Comparison of ENCODE assay signal across 37 cellular contexts in the genomic region with DNA sequence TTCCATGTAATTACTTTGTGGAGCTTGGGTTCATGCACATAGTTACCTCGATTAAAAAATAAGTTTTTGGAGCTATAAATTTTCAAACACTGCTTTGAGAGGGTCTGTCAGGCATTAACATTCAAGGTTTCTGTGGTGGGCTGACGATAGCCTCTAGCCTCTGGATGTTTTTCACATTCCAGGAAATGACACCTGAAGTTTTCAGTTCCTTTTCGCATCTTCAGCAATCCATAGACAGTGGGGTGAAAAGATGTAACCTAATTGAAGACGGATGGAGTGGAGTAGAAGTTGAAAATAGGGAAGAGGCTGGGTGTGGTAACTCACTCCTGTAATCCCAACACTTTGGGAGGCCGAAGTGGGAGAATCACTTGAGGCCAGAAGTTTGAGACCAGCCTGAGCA.
A peak's percentile ranks its signal among the peaks of the same experiment; 100 is the strongest.
DNase-seq lines count a peak whose midpoint lies in the region; ATAC-seq, FAIRE-seq and TF ChIP-seq lines count a peak whose summit lies in the region.
"Had no signal": no experiment of that assay in that cellular context is flagged by ENCODE, and none has a peak within 500 bp of the region (broad histone marks: within the 10 kb centered on the region; RNA-seq: fewer than 3 reads in every experiment).

No MANE protein-coding gene starts in this region.

- H3K4me3 ChIP-seq in OCI-LY7 (ENCODE audit: low read depth, low read length, poor library complexity, severe bottlenecking) (peak overlapping the region; percentile 13), GM12878 (no peak overlapping the region), endodermal cell (ENCODE audit: low read length) (no peak overlapping the region), testis (no peak overlapping the region), MM.1S (ENCODE audit: low read length) (no peak overlapping the region)
- H3K4me3 ChIP-seq: A549; BLaER1; BLaER1 treated with 17β-estradiol and CSF1 and Interleukin-3, amounts not matched to agents 10 nM and 100 nM had no signal

- no peaks in the 10 kb centered on the region for H3K27me3 ChIP-seq in GM12878 (replicated peaks in 1 of 2; ENCODE audit: control insufficient read depth in 2 of 2, insufficient read depth in 2 of 2, low read length in 1 of 2)
- no peaks in the 10 kb centered on the region for H3K27me3 ChIP-seq in endodermal cell (ENCODE audit: control insufficient read depth, insufficient read depth, low read length, poor library complexity, severe bottlenecking)
- H3K27me3 ChIP-seq in testis: no peaks in the 10 kb centered on the region
- no peaks in the 10 kb centered on the region for H3K27me3 ChIP-seq in MM.1S (replicated peaks; ENCODE audit: insufficient read depth, low read length)
- H3K27me3 ChIP-seq: BE2C; BLaER1; BLaER1 treated with 17β-estradiol and CSF1 and Interleukin-3, amounts not matched to agents 10 nM and 100 nM had no signal

- TF ChIP-seq POLR2A in GM12891 (IDR thresholded peaks at IDR 0.05; ENCODE audit: low read depth, low read length): no peak
- no peak for TF ChIP-seq POLR2A in GM12878 (IDR thresholded peaks at IDR 0.05; ENCODE audit: low read depth, low read length)
- no peak for TF ChIP-seq POLR2A in testis (IDR thresholded peaks at IDR 0.05)

- TF ChIP-seq EP300 in GM12878 (IDR thresholded peaks at IDR 0.05; ENCODE audit: borderline replicate concordance in 1 of 2, control insufficient read depth in 1 of 2, low read depth in 2 of 2, low read length in 2 of 2): no peak

- WGBS in GM12878 (ENCODE audit: insufficient coverage, insufficient replicate concordance, low lambda C conversion rate, missing lambda C conversion rate): 49% methylated on average over 5 of the region's 5 CpGs
- 88 to 92% methylated on average over 5 of the region's 5 CpGs for WGBS in endodermal cell (ENCODE audit: insufficient coverage in 1 of 2, insufficient read length in 1 of 2), 2 experiments
- WGBS in testis, 2 donors: 83 to 88% methylated on average over 5 of the region's 5 CpGs

- TF ChIP-seq RAD21 in GM12878 (IDR thresholded peaks at IDR 0.05; ENCODE audit: insufficient read depth, low read depth, low read length): no peak

- H4K20me1 ChIP-seq in OCI-LY7 (ENCODE audit: insufficient read depth, low read length) (peaks cover 18% of the 10 kb centered on the region), GM12878 (ENCODE audit: control insufficient read depth, insufficient read depth) (no peaks in the 10 kb centered on the region), MM.1S (ENCODE audit: insufficient read depth, low read length) (no peaks in the 10 kb centered on the region)

- in situ Hi-C loops in GM12878 (cut with MboI): no loop called here

- H3K36me3 ChIP-seq in OCI-LY7 (ENCODE audit: insufficient read depth, low read length) (no peaks in the 10 kb centered on the region), GM12878 (ENCODE audit: control insufficient read depth in 2 of 2, insufficient read depth in 2 of 2, low read length in 1 of 2) (no peaks in the 10 kb centered on the region), endodermal cell (ENCODE audit: control insufficient read depth, insufficient read depth, low read length) (no peaks in the 10 kb centered on the region), testis (ENCODE audit: low read depth, missing control alignments) (no peaks in the 10 kb centered on the region), MM.1S (replicated peaks; ENCODE audit: insufficient read depth, low read length) (no peaks in the 10 kb centered on the region)
- H3K36me3 ChIP-seq: BE2C; BLaER1; BLaER1 treated with 17β-estradiol and CSF1 and Interleukin-3, amounts not matched to agents 10 nM and 100 nM had no signal

- H3K4me1 ChIP-seq in OCI-LY7 (ENCODE audit: insufficient read depth, low read length, poor library complexity, severe bottlenecking) (peaks cover 57% of the 10 kb centered on the region), GM12878 (ENCODE audit: control insufficient read depth, insufficient read depth, low read length) (peaks cover 7% of the 10 kb centered on the region; the same call in 1 of the 2 replicates), endodermal cell (ENCODE audit: control insufficient read depth, insufficient read depth, low read length) (peaks cover 19% of the 10 kb centered on the region), testis (peaks cover 12% of the 10 kb centered on the region), MM.1S (ENCODE audit: low read length) (no peaks in the 10 kb centered on the region)

- H3F3A ChIP-seq in MM.1S (ENCODE audit: insufficient read depth, low read length): no peaks in the 10 kb centered on the region

- H3K79me2 ChIP-seq in OCI-LY7 (ENCODE audit: insufficient read depth, low read depth, low read length) (peaks cover 25% of the 10 kb centered on the region; the same call in 1 of the 2 replicates), GM12878 (ENCODE audit: control insufficient read depth, insufficient read depth, low read length) (no peaks in the 10 kb centered on the region; the same call in none of the 2 replicates), MM.1S (ENCODE audit: low read length) (no peaks in the 10 kb centered on the region)

- RAD21 ChIA-PET in GM12878 (lab: Charles Lee; ENCODE audit: unreplicated experiment): interaction anchor here (0.6 kb wide), 1 partner anchor 245 kb away, joined by 3 read pairs; no protein-coding TSS in a partner anchor

- CTCF ChIA-PET in OCI-LY7 (lab: Charles Lee; ENCODE audit: unreplicated experiment): no interaction called here
- CTCF ChIA-PET in GM12878 (lab: Yijun Ruan, JAX): interaction anchor here (0.7 to 2.5 kb wide), 3 partner anchors 27 to 717 kb away, joined by 3 to 6 read pairs (median 3); no protein-coding TSS in a partner anchor

- H3K9me3 Mint-ChIP-seq in endodermal cell: no peaks in the 10 kb centered on the region
- H3K9me3 Mint-ChIP-seq: CD14-positive monocyte; CD4-positive, alpha-beta T cell; CD8-positive, alpha-beta memory T cell; CD8-positive, alpha-beta T cell had no signal

- peaks cover 39% of the 10 kb centered on the region for H3K4me1 Mint-ChIP-seq in endodermal cell
- H3K4me1 Mint-ChIP-seq: CD14-positive monocyte; CD4-positive, alpha-beta memory T cell; CD4-positive, CD25-positive, alpha-beta regulatory T cell; CD8-positive, alpha-beta memory T cell had no signal

- H3K9me2 ChIP-seq in OCI-LY7 (ENCODE audit: insufficient read depth, low read length): no peaks in the 10 kb centered on the region
- no peaks in the 10 kb centered on the region for H3K9me2 ChIP-seq in MM.1S (replicated peaks; ENCODE audit: insufficient read depth, low read length)

- no peak for FAIRE-seq in GM12891 (lab: Jason Lieb, UNC)
- FAIRE-seq in GM12878 (lab: Jason Lieb, UNC): no peak
- FAIRE-seq: A204.1, A549, D721Med had no signal

- BruUV-seq in OCI-LY7 (replicated peaks; lab: Mats Ljungman, UMichigan) (no TSS peak), GM12878 (replicated peaks; lab: Mats Ljungman, UMichigan) (no TSS peak)

- no peak for ATAC-seq in GM12878
- ATAC-seq: A549; CD8-positive, alpha-beta T cell had no signal

- H2AFZ ChIP-seq in OCI-LY7 (ENCODE audit: low read length): no peak overlapping the region
- no peak overlapping the region for H2AFZ ChIP-seq in GM12878 (ENCODE audit: control insufficient read depth, low read depth, low read length)
- no peak overlapping the region for H2AFZ ChIP-seq in MM.1S (ENCODE audit: low read length)

- H3K27ac Mint-ChIP-seq in endodermal cell: no peak overlapping the region
- H3K27ac Mint-ChIP-seq: B cell; CD14-positive monocyte; CD4-positive, alpha-beta memory T cell; CD4-positive, alpha-beta T cell; CD8-positive, alpha-beta T cell had no signal

- H3K9me3 ChIP-seq in OCI-LY7 (ENCODE audit: low read length) (no peaks in the 10 kb centered on the region), GM12878 (replicated peaks; ENCODE audit: control insufficient read depth, insufficient read depth, low read length) (no peaks in the 10 kb centered on the region), endodermal cell (ENCODE audit: control insufficient read depth, low read length) (no peaks in the 10 kb centered on the region), testis (no peaks in the 10 kb centered on the region), MM.1S (replicated peaks; ENCODE audit: insufficient read depth, low read length) (no peaks in the 10 kb centered on the region)
- H3K9me3 ChIP-seq: A549; BE2C; BLaER1; BLaER1 treated with 17β-estradiol and CSF1 and Interleukin-3, amounts not matched to agents 10 nM and 100 nM; Caco-2 had no signal

- TF ChIP-seq CTCF in OCI-LY7 (conservative IDR thresholded peaks at IDR 0.05; ENCODE audit: low read length) (no peak), GM12878 (IDR thresholded peaks at IDR 0.05 in 2 of 3, conservative IDR thresholded peaks at IDR 0.05 in 1 of 3; ENCODE audit: control insufficient read depth in 2 of 3, extremely low read depth in 1 of 3, insufficient read depth in 1 of 3, low read depth in 3 of 3, low read length in 3 of 3) (no peak), endodermal cell (conservative IDR thresholded peaks at IDR 0.05) (no peak), testis (IDR thresholded peaks at IDR 0.05) (no peak), MM.1S (IDR thresholded peaks at IDR 0.05; ENCODE audit: low read length) (no peak)

- H3K9ac ChIP-seq in GM12878 (ENCODE audit: control insufficient read depth, insufficient read depth, low read length) (no peak overlapping the region), endodermal cell (ENCODE audit: extremely low read depth, low read length, poor library complexity, severe bottlenecking) (no peak overlapping the region), MM.1S (ENCODE audit: low read length) (no peak overlapping the region)
- H3K9ac ChIP-seq: BLaER1; BLaER1 treated with 17β-estradiol and CSF1 and Interleukin-3, amounts not matched to agents 10 nM and 100 nM had no signal

- POLR2A ChIA-PET in OCI-LY7 (lab: Charles Lee) (interaction anchor here (0.7 to 3.1 kb wide), 9 partner anchors 10 to 172 kb away, joined by 3 to 17 read pairs (median 4); no protein-coding TSS in a partner anchor), GM12878 (lab: Charles Lee) (interaction anchor here (0.7 kb wide), 1 partner anchor 152 kb away, joined by 4 read pairs; no protein-coding TSS in a partner anchor)

- H3K4me2 ChIP-seq in OCI-LY7 (ENCODE audit: low read length) (peak overlapping the region; percentile 52), GM12878 (ENCODE audit: control insufficient read depth, insufficient read depth) (no peak overlapping the region), MM.1S (ENCODE audit: low read depth, low read length) (no peak overlapping the region)
- H3K4me2 ChIP-seq: A549, BLaER1 had no signal

- no peaks in the 10 kb centered on the region for H3K36me3 Mint-ChIP-seq in endodermal cell (ENCODE audit: low read depth)
- H3K36me3 Mint-ChIP-seq: CD14-positive monocyte; CD4-positive, alpha-beta memory T cell; CD4-positive, CD25-positive, alpha-beta regulatory T cell; CD8-positive, alpha-beta memory T cell; CD8-positive, alpha-beta T cell had no signal

- no peak for DNase-seq in GM12891 (ENCODE audit: insufficient read length, low spot score)
- peak; percentile 52 for DNase-seq in OCI-LY7 (ENCODE audit: low spot score)
- DNase-seq in GM12878 (ENCODE audit: low read depth, low spot score): no peak
- peak; percentile 20 for DNase-seq in endodermal cell
- DNase-seq in testis: no peak
- DNase-seq in stimulated activated naive CD4-positive, alpha-beta T cell (lab: John Stamatoyannopoulos, UW): no peak
- no peak for DNase-seq in MM.1S
- DNase-seq in ecto neural progenitor cell (ENCODE audit: low spot score): no peak
- DNase-seq: 8988T; ACHN; AML-193; BE2C; C1 segment of cervical spinal cord; Caco-2; Calu3; CD4-positive, alpha-beta memory T cell; CD4-positive, alpha-beta T cell; CD4-positive, CD25-positive, alpha-beta regulatory T cell; CD8-positive, alpha-beta memory T cell; CD8-positive, alpha-beta T cell; COR-L47; DMS 273 treated with DMSO at 0.1 percent for 48 hours; DMS153; DMS53; DMS79; DMS79 treated with DMSO at 0.1 percent for 48 hours; DND-41; EL had no signal

- SMC1A ChIA-PET in GM12878 (lab: Charles Lee; ENCODE audit: uncharacterized antibody, unreplicated experiment): interaction anchor here (0.7 to 2.8 kb wide), 10 partner anchors 12 to 96 kb away, joined by 3 to 10 read pairs (median 4); no protein-coding TSS in a partner anchor

- H3K27ac ChIP-seq in OCI-LY7 (ENCODE audit: low read depth, low read length, poor library complexity, severe bottlenecking) (no peak overlapping the region), GM12878 (ENCODE audit: control insufficient read depth, insufficient read depth) (no peak overlapping the region), endodermal cell (ENCODE audit: low read depth, low read length) (no peak overlapping the region), testis (no peak overlapping the region), MM.1S (ENCODE audit: low read length) (no peak overlapping the region)
- H3K27ac ChIP-seq: 22Rv1; A549; BLaER1; BLaER1 treated with 17β-estradiol and CSF1 and Interleukin-3, amounts not matched to agents 10 nM and 100 nM; C4-2B had no signal

- intact Hi-C loops in OCI-LY7 (cut with micrococcal nuclease; ENCODE audit: unreplicated experiment) (no loop called here), GM12878 (cut with micrococcal nuclease; ENCODE audit: unreplicated experiment) (no loop called here), testis (cut with DNase I; ENCODE audit: low total_unique reads) (no loop called here)

- no peaks in the 10 kb centered on the region for H3K27me3 Mint-ChIP-seq in endodermal cell (ENCODE audit: insufficient read depth)
- H3K27me3 Mint-ChIP-seq: B cell; CD4-positive, alpha-beta memory T cell; CD4-positive, alpha-beta T cell; CD4-positive, CD25-positive, alpha-beta regulatory T cell had no signal

- H3K4me3 Mint-ChIP-seq in endodermal cell: no peak overlapping the region
- H3K4me3 Mint-ChIP-seq: B cell; CD14-positive monocyte; CD4-positive, alpha-beta memory T cell; CD4-positive, alpha-beta T cell; CD4-positive, CD25-positive, alpha-beta regulatory T cell; CD8-positive, alpha-beta memory T cell; CD8-positive, alpha-beta T cell had no signal

Comparison
In these comparisons a context has a peak if more than half of its experiments do, and no peak if none do; other contexts are left out.
1. DNase-seq: peak in OCI-LY7 (single experiment) and endodermal cell (single experiment); none in GM12891 (single experiment), GM12878 (single experiment), testis (single experiment), stimulated activated naive CD4-positive, alpha-beta T cell (0 of 6), MM.1S (single experiment) and ecto neural progenitor cell (single experiment).